22 cellular contexts compared by ENCODE assay signal in genomic region chr2:15700131-15700530, GRCh38.
DNase-seq lines count a peak whose midpoint lies in the region.
"Had no signal": no experiment of that assay in that cellular context is flagged by ENCODE, and none has a peak within 500 bp of the region (broad histone marks: within the 10 kb centered on the region; RNA-seq: fewer than 3 reads in every experiment).

No MANE protein-coding gene starts in this region.

- DNase-seq in SK-N-DZ (ENCODE audit: low spot score) = peak; percentile 92
- no peak for DNase-seq in stimulated activated CD8-positive, alpha-beta memory T cell treated with anti-CD3 and anti-CD28 coated beads, Interleukin-4, amount 100 ng/mL, for 48 hours
- DNase-seq: 8988T; ACHN; AML-193; BE2C; C1 segment of cervical spinal cord; Caco-2; Calu3; CD4-positive, alpha-beta memory T cell; CD4-positive, alpha-beta T cell; CD4-positive, CD25-positive, alpha-beta regulatory T cell; CD8-positive, alpha-beta memory T cell; CD8-positive, alpha-beta T cell; COR-L47; DMS 273 treated with DMSO at 0.1 percent for 48 hours; DMS153; DMS53; DMS79; DMS79 treated with DMSO at 0.1 percent for 48 hours; DND-41; EL had no signal
